ENCODE assay signal across 8 cellular contexts in the genomic region with DNA sequence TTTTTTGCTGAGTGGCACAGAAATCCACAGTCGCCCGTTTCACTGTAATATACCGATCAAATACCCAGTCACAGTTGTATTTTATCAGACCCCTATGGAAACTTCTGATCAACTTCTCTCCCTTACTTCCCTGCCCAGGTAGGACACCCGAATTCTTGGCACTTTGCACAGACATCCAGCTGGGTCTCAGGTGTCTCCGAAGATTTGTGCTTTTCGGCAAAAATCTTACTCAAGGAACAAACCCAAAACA. TPM values are rescaled to one million over a fixed set of nuclear protein-coding genes. Genes with fewer than 3 reads are reported as not detected.
DNase-seq lines count a peak whose midpoint lies in the region; ATAC-seq and TF ChIP-seq lines count a peak whose summit lies in the region.

No MANE protein-coding gene starts in this region.

- TF ChIP-seq CTCF in HL-60 (IDR thresholded peaks at IDR 0.05; ENCODE audit: insufficient read depth, low read length) = no peak
- no peak for TF ChIP-seq CTCF in activated CD8-positive, alpha-beta T cell treated with anti-CD3 and anti-CD28 coated beads for 36 hours (IDR thresholded peaks at IDR 0.05)
- TF ChIP-seq CTCF in spleen (IDR thresholded peaks at IDR 0.05 in 8 of 11, conservative IDR thresholded peaks at IDR 0.05 in 3 of 11) = no peak

- H3K4me1 Mint-ChIP-seq in activated CD8-positive, alpha-beta T cell treated with anti-CD3 and anti-CD28 coated beads for 36 hours (ENCODE audit: low read depth) = peaks cover 60% of the 10 kb centered on the region

- intact Hi-C loops in activated CD8-positive, alpha-beta T cell treated with anti-CD3 and anti-CD28 coated beads for 36 hours (cut with micrococcal nuclease) = no loop called here
- intact Hi-C loops in spleen (cut with DNase I; ENCODE audit: low total_unique reads) = loop anchor here (10.0 kb wide), 1 partner anchor 58 kb away; no protein-coding TSS in a partner anchor

- H3K4me3 ChIP-seq in HL-60 (replicated peaks; ENCODE audit: insufficient read depth, low read length) (peak overlapping the region; percentile 49), iPS-15b (ENCODE audit: low read depth, low read length) (peak overlapping the region; percentile 92), spleen (peak overlapping the region; percentile 41 to 84 (median 56))

- CTCF ChIA-PET in activated CD8-positive, alpha-beta T cell treated with anti-CD3 and anti-CD28 coated beads for 36 hours (lab: Charles Lee) = interaction anchor here (1.6 to 2.4 kb wide), 5 partner anchors 10 to 102 kb away, joined by 4 to 15 read pairs (median 9); no protein-coding TSS in a partner anchor

- TF ChIP-seq POLR2A in spleen (IDR thresholded peaks at IDR 0.05) = no peak

- no peaks in the 10 kb centered on the region for H3K36me3 Mint-ChIP-seq in activated CD8-positive, alpha-beta T cell treated with anti-CD3 and anti-CD28 coated beads for 36 hours (ENCODE audit: low read depth)

- peak overlapping the region; percentile 79 for H3K27ac Mint-ChIP-seq in activated CD8-positive, alpha-beta T cell treated with anti-CD3 and anti-CD28 coated beads for 36 hours

- H3K9ac ChIP-seq in iPS-15b (ENCODE audit: low read depth, low read length) = peak overlapping the region; percentile 83

- 5 to 11% (median 6%) methylated on average over 6 of the region's 6 CpGs for WGBS in spleen, 5 donors

- H3K27ac ChIP-seq in HL-60 (replicated peaks) (no peak overlapping the region), spleen (peak overlapping the region in 5 of 8 donors; percentile 27 to 66 (median 49))

- peak overlapping the region; percentile 93 for H3K4me3 Mint-ChIP-seq in activated CD8-positive, alpha-beta T cell treated with anti-CD3 and anti-CD28 coated beads for 36 hours

- no peaks in the 10 kb centered on the region for H3K9me3 Mint-ChIP-seq in activated CD8-positive, alpha-beta T cell treated with anti-CD3 and anti-CD28 coated beads for 36 hours

- H3K9me3 ChIP-seq in iPS-15b (ENCODE audit: control insufficient read depth, insufficient read depth, low read length) (no peaks in the 10 kb centered on the region), spleen (no peaks in the 10 kb centered on the region)

- H3K36me3 ChIP-seq in iPS-15b (ENCODE audit: control insufficient read depth, insufficient read depth, low read length) (no peaks in the 10 kb centered on the region), spleen (no peaks in the 10 kb centered on the region)

- no peak for ATAC-seq in activated CD8-positive, alpha-beta T cell treated with anti-CD3 and anti-CD28 coated beads for 36 hours
- ATAC-seq in HG02885 (IDR thresholded peaks at IDR 0.05; ENCODE audit: poor library complexity, unreplicated experiment) = no peak
- ATAC-seq in GM21786 (IDR thresholded peaks at IDR 0.05; ENCODE audit: unreplicated experiment) = no peak

- POLR2A ChIA-PET in activated CD8-positive, alpha-beta T cell treated with anti-CD3 and anti-CD28 coated beads for 36 hours (lab: Charles Lee) = interaction anchor here (1.0 to 1.7 kb wide), 4 partner anchors 9 to 45 kb away, joined by 3 to 4 read pairs (median 4); no protein-coding TSS in a partner anchor

- H3K4me1 ChIP-seq in iPS-15b (ENCODE audit: control insufficient read depth, insufficient read depth, low read length) = peaks cover 4% of the 10 kb centered on the region
- peaks cover 3 to 48% (median 28%) of the 10 kb centered on the region in 6 donors for H3K4me1 ChIP-seq in spleen

- H3K27me3 Mint-ChIP-seq in activated CD8-positive, alpha-beta T cell treated with anti-CD3 and anti-CD28 coated beads for 36 hours = no peaks in the 10 kb centered on the region

- DNase-seq in HL-60 (ENCODE audit: low read depth in 1 of 2, low spot score in 1 of 2) = no peak
- no peak for DNase-seq in activated CD8-positive, alpha-beta T cell treated with anti-CD3 and anti-CD28 coated beads for 36 hours
- DNase-seq in spleen = no peak
- DNase-seq in activated CD4-positive, CD25-positive, alpha-beta regulatory T cell treated with anti-CD3 and anti-CD28 coated beads, Interleukin-2, amount 50 U/mL, for 72 hours = no peak
- DNase-seq in medulla oblongata (ENCODE audit: extremely low spot score) = no peak

- peaks cover 21% of the 10 kb centered on the region for H3K27me3 ChIP-seq in HL-60 (ENCODE audit: insufficient read depth, poor library complexity, severe bottlenecking)
- no peaks in the 10 kb centered on the region for H3K27me3 ChIP-seq in iPS-15b (ENCODE audit: control insufficient read depth, insufficient read depth, low read length)
- no peaks in the 10 kb centered on the region for H3K27me3 ChIP-seq in spleen (replicated peaks in 1 of 7)

RNA-seq across cellular contexts. Expression of gene MREG, which starts 0.6 kb away (rescaled TPM):
- total RNA-seq in activated CD8-positive, alpha-beta T cell treated with anti-CD3 and anti-CD28 coated beads for 36 hours = 10 to 100 TPM in 1 of 2 experiments, 1 to 10 TPM in 1; 8.0 to 10.9 TPM
- 1 to 10 TPM; 4.6 to 8.3 (median 6.6) TPM for total RNA-seq in spleen
- polyA plus RNA-seq in spleen = 1 to 10 TPM; 4.5 to 7.0 (median 4.8) TPM
